ENCODE assay signal across 10 cellular contexts in genomic region chr6:17932362-17932852, GRCh38. TPM values are rescaled to one million over a fixed set of nuclear protein-coding genes. Genes with fewer than 3 reads are reported as not detected.
DNase-seq lines count a peak whose midpoint lies in the region; ATAC-seq and TF ChIP-seq lines count a peak whose summit lies in the region.
"Had no signal": no experiment of that assay in that cellular context is flagged by ENCODE, and none has a peak within 500 bp of the region (broad histone marks: within the 10 kb centered on the region; RNA-seq: fewer than 3 reads in every experiment).

No MANE protein-coding gene starts in this region.

- H3K9me3 ChIP-seq in psoas muscle: no peaks in the 10 kb centered on the region

- H3K27me3 ChIP-seq in psoas muscle (ENCODE audit: insufficient read depth in 3 of 3, low read length in 2 of 3): no peaks in the 10 kb centered on the region

- H3K27me3 Mint-ChIP-seq in activated T-cell treated with anti-CD3 and anti-CD28 coated beads, Interleukin-2, amount 50 U/mL, for 4 hours (ENCODE audit: low read depth): peaks cover 3% of the 10 kb centered on the region

- no peaks in the 10 kb centered on the region for H3K4me1 Mint-ChIP-seq in activated T-cell treated with anti-CD3 and anti-CD28 coated beads, Interleukin-2, amount 50 U/mL, for 4 hours (ENCODE audit: low read depth)

- H3K36me3 Mint-ChIP-seq in activated T-cell treated with anti-CD3 and anti-CD28 coated beads, Interleukin-2, amount 50 U/mL, for 4 hours (ENCODE audit: insufficient read depth): no peaks in the 10 kb centered on the region

- H3K27ac ChIP-seq in psoas muscle: peak overlapping the region; percentile 76

- 6 to 12% (median 10%) methylated on average over 5 of the region's 5 CpGs for WGBS in psoas muscle, 3 donors

- H3K36me3 ChIP-seq in psoas muscle (ENCODE audit: insufficient read depth in 1 of 2, low read depth in 1 of 2): no peaks in the 10 kb centered on the region

- intact Hi-C loops in cardiac septum (cut with DNase I) (loop anchor here (2.0 to 5.0 kb wide), 3 partner anchors 30 to 65 kb away; partner anchors contain the start of gene KIF13A), psoas muscle (cut with DNase I) (loop anchor here in 1 of 2 donors (5.0 kb wide), 2 partner anchors 35 to 55 kb away; partner anchors contain the start of gene KIF13A), posterior vena cava (cut with DNase I) (loop anchor here in 1 of 2 donors (5.0 kb wide), 1 partner anchor 50 kb away; no protein-coding TSS in a partner anchor)

- H3K4me1 ChIP-seq in psoas muscle: peaks cover 86% of the 10 kb centered on the region

- peak; percentile 81 for DNase-seq in GM03348 (ENCODE audit: low spot score)
- DNase-seq in amniotic epithelial cell (ENCODE audit: low read depth): peak; percentile 66
- peak; percentile 79 for DNase-seq in cardiac septum (ENCODE audit: low spot score)
- DNase-seq in psoas muscle: peak in 1 of 2 donors; percentile 41
- no peak for DNase-seq in NCI-H345 treated with DMSO at 0.1 percent for 48 hours (lab: John Stamatoyannopoulos, UW; ENCODE audit: unreplicated experiment)
- no peak for DNase-seq in posterior vena cava (ENCODE audit: low spot score)
- DNase-seq in activated T-cell treated with anti-CD3 and anti-CD28 coated beads, Interleukin-2, amount 50 U/mL, for 4 hours: no peak
- DNase-seq in NCI-H510A (lab: John Stamatoyannopoulos, UW): no peak
- DNase-seq: activated CD4-positive, CD25-positive, alpha-beta regulatory T cell treated with anti-CD3 and anti-CD28 coated beads, Interleukin-2, amount 50 U/mL, for 72 hours; NCI-H2081 treated with DMSO at 0.1 percent for 48 hours had no signal

- H3K9me3 Mint-ChIP-seq in activated T-cell treated with anti-CD3 and anti-CD28 coated beads, Interleukin-2, amount 50 U/mL, for 4 hours: no peaks in the 10 kb centered on the region

- H3K4me3 Mint-ChIP-seq in activated T-cell treated with anti-CD3 and anti-CD28 coated beads, Interleukin-2, amount 50 U/mL, for 4 hours: no peak overlapping the region

- ATAC-seq in psoas muscle: peak; percentile 71 to 94 (median 86)
- ATAC-seq in activated T-cell treated with anti-CD3 and anti-CD28 coated beads, Interleukin-2, amount 50 U/mL, for 4 hours: no peak

- H3K4me3 ChIP-seq in psoas muscle: no peak overlapping the region

- no peak for TF ChIP-seq CTCF in psoas muscle (IDR thresholded peaks at IDR 0.05)

RNA-seq across cellular contexts. Expression of gene KIF13A, which starts 55.0 kb away (rescaled TPM):
- total RNA-seq in cardiac septum (145 TPM), psoas muscle (10 to 100 TPM; 62.0 to 80.2 (median 75.0) TPM), posterior vena cava (100 to 1,000 TPM in 1 of 2 donors, 10 to 100 TPM in 1; 74.6 to 110 TPM)
- polyA plus RNA-seq in psoas muscle: 10 to 100 TPM; 17.0 to 75.0 (median 27.7) TPM
- total RNA-seq in activated T-cell treated with anti-CD3 and anti-CD28 coated beads, Interleukin-2, amount 50 U/mL, for 4 hours: under 1 TPM; 0.29 to 0.63 (median 0.43) TPM

Comparison
In these comparisons a context has a peak if more than half of its experiments do, and no peak if none do; other contexts are left out.
1. DNase-seq: peak in GM03348 (single experiment), amniotic epithelial cell (single experiment) and cardiac septum (single experiment); none in NCI-H345 treated with DMSO at 0.1 percent for 48 hours (single experiment), posterior vena cava (single experiment), activated T-cell treated with anti-CD3 and anti-CD28 coated beads, Interleukin-2, amount 50 U/mL, for 4 hours (single experiment) and NCI-H510A (single experiment).
2. ATAC-seq: peak in psoas muscle (4 of 4); none in activated T-cell treated with anti-CD3 and anti-CD28 coated beads, Interleukin-2, amount 50 U/mL, for 4 hours (0 of 2).
3. RNA of gene KIF13A, which starts 55.0 kb away (total RNA-seq): 145 TPM in cardiac septum (single experiment), 74.6 to 110 TPM in posterior vena cava and 62.0 to 80.2 TPM in psoas muscle; 0.29 to 0.63 TPM in activated T-cell treated with anti-CD3 and anti-CD28 coated beads, Interleukin-2, amount 50 U/mL, for 4 hours; every median in the first group is over 10 times any median in the second.